ENCODE assay signal across 9 cellular contexts in genomic region chr6:158031191-158031444, GRCh38. TPM values are rescaled to one million over a fixed set of nuclear protein-coding genes. Genes with fewer than 3 reads are reported as not detected.
DNase-seq lines count a peak whose midpoint lies in the region; ATAC-seq, FAIRE-seq and TF ChIP-seq lines count a peak whose summit lies in the region.
"Had no signal": no experiment of that assay in that cellular context is flagged by ENCODE, and none has a peak within 500 bp of the region (broad histone marks: within the 10 kb centered on the region; RNA-seq: fewer than 3 reads in every experiment).

No MANE protein-coding gene starts in this region.

- H3K27me3 ChIP-seq in GM23338 (ENCODE audit: insufficient read depth) (no peaks in the 10 kb centered on the region), astrocyte (ENCODE audit: insufficient read depth, low read length) (no peaks in the 10 kb centered on the region)
- no peaks in the 10 kb centered on the region for H3K27me3 ChIP-seq in naive thymus-derived CD4-positive, alpha-beta T cell (ENCODE audit: control insufficient read depth in 2 of 2, insufficient read depth in 2 of 2, low read length in 2 of 2)
- H3K27me3 ChIP-seq: foreskin keratinocyte had no signal

- H3K9me3 ChIP-seq in A549 (no peaks in the 10 kb centered on the region), astrocyte (ENCODE audit: insufficient read depth, low read depth, low read length) (no peaks in the 10 kb centered on the region)
- H3K9me3 ChIP-seq in naive thymus-derived CD4-positive, alpha-beta T cell (ENCODE audit: control insufficient read depth in 2 of 3, low read length in 3 of 3), result no peaks in the 10 kb centered on the region

- H3K9ac ChIP-seq in astrocyte (ENCODE audit: low read length), result peak overlapping the region; percentile 78

- TF ChIP-seq RAD21 in A549 (conservative IDR thresholded peaks at IDR 0.05 in 1 of 2, IDR thresholded peaks at IDR 0.05 in 1 of 2), result no peak

- H3K79me2 ChIP-seq in GM23338 (replicated peaks; ENCODE audit: insufficient read depth) (no peaks in the 10 kb centered on the region), astrocyte (ENCODE audit: insufficient read depth, low read length) (peaks cover 87% of the 10 kb centered on the region)

- H3K4me3 Mint-ChIP-seq in GM23338 (no peak overlapping the region), astrocyte (ENCODE audit: unreplicated experiment) (peak overlapping the region; percentile 64)
- no peak overlapping the region for H3K4me3 Mint-ChIP-seq in naive thymus-derived CD4-positive, alpha-beta T cell

- peak overlapping the region; percentile 50; the same call in 1 of the 2 replicates for H3K27ac Mint-ChIP-seq in GM23338
- peak overlapping the region; percentile 34 for H3K27ac Mint-ChIP-seq in astrocyte (ENCODE audit: unreplicated experiment)
- peak overlapping the region in 8 of 9 donors; percentile 30 to 89 (median 77) for H3K27ac Mint-ChIP-seq in naive thymus-derived CD4-positive, alpha-beta T cell

- H3K4me2 ChIP-seq in A549 (peak overlapping the region; percentile 64), GM23338 (no peak overlapping the region), astrocyte (ENCODE audit: low read length) (peak overlapping the region; percentile 58)

- in situ Hi-C loops in KBM-7 (cut with MboI; ENCODE audit: low pct_unique_long_range_greater_than_20kb, low sequenced_read_pairs), result no loop called here

- H3K36me3 Mint-ChIP-seq in GM23338 (ENCODE audit: low read depth), result peaks cover 8% of the 10 kb centered on the region
- peaks cover 10% of the 10 kb centered on the region for H3K36me3 Mint-ChIP-seq in astrocyte (ENCODE audit: low read depth, unreplicated experiment)
- peaks cover 3 to 56% (median 34%) of the 10 kb centered on the region in 5 donors for H3K36me3 Mint-ChIP-seq in naive thymus-derived CD4-positive, alpha-beta T cell

- no peak for ATAC-seq in A549
- no peak for ATAC-seq in GM23338
- no peak for ATAC-seq in naive thymus-derived CD4-positive, alpha-beta T cell
- ATAC-seq in GM18517 (IDR thresholded peaks at IDR 0.05; ENCODE audit: unreplicated experiment), result no peak
- ATAC-seq in GM18498 (IDR thresholded peaks at IDR 0.05; ENCODE audit: unreplicated experiment), result no peak
- ATAC-seq: foreskin keratinocyte had no signal

- TF ChIP-seq POLR2A in A549 (IDR thresholded peaks at IDR 0.05; ENCODE audit: low read length), result no peak

- no peaks in the 10 kb centered on the region for H3K9me2 ChIP-seq in GM23338 (ENCODE audit: insufficient read depth)

- intact Hi-C loops in naive thymus-derived CD4-positive, alpha-beta T cell (cut with micrococcal nuclease), result no loop called here

- no peak for FAIRE-seq in A549 (lab: Jason Lieb, UNC)
- no peak for FAIRE-seq in astrocyte (lab: Jason Lieb, UNC)

- no peak overlapping the region for H3K4me3 ChIP-seq in A549
- no peak overlapping the region for H3K4me3 ChIP-seq in GM23338
- no peak overlapping the region for H3K4me3 ChIP-seq in astrocyte (ENCODE audit: insufficient read depth, low read depth, low read length)
- no peak overlapping the region for H3K4me3 ChIP-seq in naive thymus-derived CD4-positive, alpha-beta T cell (ENCODE audit: low read length)

- no peaks in the 10 kb centered on the region for H3F3A ChIP-seq in GM23338 (replicated peaks; ENCODE audit: low read depth)

- TF ChIP-seq CTCF in A549 (IDR thresholded peaks at IDR 0.05) (no peak), GM23338 (conservative IDR thresholded peaks at IDR 0.05; ENCODE audit: low read depth in 2 of 2) (no peak), astrocyte (IDR thresholded peaks at IDR 0.05; ENCODE audit: insufficient read depth, low read depth, low read length) (no peak)

- no peak for TF ChIP-seq EP300 in A549 (IDR thresholded peaks at IDR 0.05)

- H3K4me1 ChIP-seq in A549 (peaks cover 77% of the 10 kb centered on the region), GM23338 (ENCODE audit: insufficient read depth) (no peaks in the 10 kb centered on the region), astrocyte (ENCODE audit: insufficient read depth, low read length) (peaks cover 63% of the 10 kb centered on the region)
- peaks cover 18 to 25% of the 10 kb centered on the region in 2 donors for H3K4me1 ChIP-seq in naive thymus-derived CD4-positive, alpha-beta T cell (ENCODE audit: control insufficient read depth in 2 of 2, insufficient read depth in 2 of 2, low read length in 2 of 2)

- H3K36me3 ChIP-seq in GM23338 (ENCODE audit: insufficient read depth) (no peaks in the 10 kb centered on the region), astrocyte (ENCODE audit: insufficient read depth, low read length) (peaks cover 32% of the 10 kb centered on the region)
- peaks cover 0 to 38% (median 0%) of the 10 kb centered on the region in 3 experiments for H3K36me3 ChIP-seq in naive thymus-derived CD4-positive, alpha-beta T cell (ENCODE audit: control insufficient read depth in 2 of 3, insufficient read depth in 3 of 3, low read length in 3 of 3)

- H3K27me3 Mint-ChIP-seq in GM23338 (ENCODE audit: insufficient read depth, low read depth, poor library complexity) (peaks cover 16% of the 10 kb centered on the region), astrocyte (ENCODE audit: low read depth, unreplicated experiment) (no peaks in the 10 kb centered on the region)
- H3K27me3 Mint-ChIP-seq in naive thymus-derived CD4-positive, alpha-beta T cell, result no peaks in the 10 kb centered on the region

- CTCF ChIA-PET in A549 (lab: Yijun Ruan, JAX), result interaction anchor here (1.4 to 6.5 kb wide), 4 partner anchors 10 to 48 kb away, joined by 3 to 54 read pairs (median 4); no protein-coding TSS in a partner anchor
- CTCF ChIA-PET in naive thymus-derived CD4-positive, alpha-beta T cell (lab: Charles Lee), result interaction anchor here (0.6 to 1.4 kb wide), 3 partner anchors 40 to 185 kb away, joined by 3 read pairs; no protein-coding TSS in a partner anchor

- H3K27ac ChIP-seq in A549, result peak overlapping the region; percentile 92 to 94
- H3K27ac ChIP-seq in GM23338 (ENCODE audit: low read depth), result no peak overlapping the region
- H3K27ac ChIP-seq in astrocyte (ENCODE audit: low read depth, low read length), result peak overlapping the region; percentile 90
- H3K27ac ChIP-seq in naive thymus-derived CD4-positive, alpha-beta T cell (ENCODE audit: low read depth, low read length), result no peak overlapping the region
- H3K27ac ChIP-seq: foreskin keratinocyte had no signal

- POLR2A ChIA-PET in A549 (lab: Yijun Ruan, JAX), result no interaction called here
- POLR2A ChIA-PET in naive thymus-derived CD4-positive, alpha-beta T cell (lab: Charles Lee), result interaction anchor here (1.2 kb wide), 1 partner anchor 48 kb away, joined by 4 read pairs; no protein-coding TSS in a partner anchor

- DNase-seq in A549 (ENCODE audit: low read depth in 1 of 2, low spot score in 1 of 2), result no peak
- DNase-seq in GM23338 (ENCODE audit: low spot score), result no peak
- no peak for DNase-seq in astrocyte (ENCODE audit: low read depth)
- DNase-seq in naive thymus-derived CD4-positive, alpha-beta T cell, result no peak
- no peak for DNase-seq in NCI-H2171 treated with DMSO at 0.1 percent for 48 hours (lab: John Stamatoyannopoulos, UW)
- DNase-seq in KBM-7, result no peak
- DNase-seq: foreskin keratinocyte had no signal

- no peaks in the 10 kb centered on the region for H4K20me1 ChIP-seq in GM23338 (replicated peaks; ENCODE audit: insufficient read depth)
- H4K20me1 ChIP-seq in astrocyte (ENCODE audit: insufficient read depth, low read length), result no peaks in the 10 kb centered on the region

- WGBS in A549 (ENCODE audit: missing lambda C conversion rate), result 33% methylated on average over 4 of the region's 4 CpGs

- no peaks in the 10 kb centered on the region for H3K9me3 Mint-ChIP-seq in GM23338
- no peaks in the 10 kb centered on the region for H3K9me3 Mint-ChIP-seq in astrocyte (ENCODE audit: unreplicated experiment)
- H3K9me3 Mint-ChIP-seq in naive thymus-derived CD4-positive, alpha-beta T cell, result peaks cover 0 to 2% (median 0%) of the 10 kb centered on the region in 11 donors

- H2AFZ ChIP-seq in GM23338, result no peak overlapping the region
- no peak overlapping the region for H2AFZ ChIP-seq in astrocyte (ENCODE audit: low read depth, low read length)

- H3K4me1 Mint-ChIP-seq in GM23338, result peaks cover 31% of the 10 kb centered on the region
- peaks cover 32% of the 10 kb centered on the region for H3K4me1 Mint-ChIP-seq in astrocyte (ENCODE audit: low read depth, unreplicated experiment)
- H3K4me1 Mint-ChIP-seq in naive thymus-derived CD4-positive, alpha-beta T cell, result peaks cover 26 to 38% (median 36%) of the 10 kb centered on the region in 7 donors

TF ChIP-seq in A549, 52 proteins besides CTCF, POLR2A, EP300 and RAD21:
- TF ChIP-seq MYC (IDR thresholded peaks at IDR 0.05; ENCODE audit: borderline replicate concordance, low read length), result no peak
- TF ChIP-seq SMC3 (IDR thresholded peaks at IDR 0.05), result 0 out of 3 replicates have a peak, but pooled peaks have one; percentile 7
- no peak for TF ChIP-seq SREBF2 (IDR thresholded peaks at IDR 0.05)
- no peak for TF ChIP-seq CEBPB (IDR thresholded peaks at IDR 0.05)
- no peak for TF ChIP-seq TFCP2L1 (CRISPR knock-in tag; IDR thresholded peaks at IDR 0.05)
- TF ChIP-seq JUNB (IDR thresholded peaks at IDR 0.05), result no peak

RNA-seq across cellular contexts. Expression of gene SYNJ2, which starts 49.5 kb away (rescaled TPM):
- polyA plus RNA-seq in A549 (2011; rRNA removed) (22.3 and 24.7 TPM in 2 replicates), A549 (2017; fragmentation: RNase III; extraction: RNeasy Plus Mini Kit Qiagen cat#74134 plus additional on column Dnase treatment) (26.5 to 28.5 TPM (median 26.7 TPM) in 3 replicates), GM23338 (2016; fragmentation: Nextera tagmentation; extraction: Ambion mirVana) (2.5 and 2.8 TPM in 2 replicates)
- 28.9 and 30.2 TPM in 2 replicates for polyA plus RNA-seq in A549 (2012; cell fraction: cytosol; rRNA removed)
- polyA plus RNA-seq in A549 (2012; cell fraction: nucleus; rRNA removed), result 21.6 and 25.1 TPM in 2 replicates
- polyA minus RNA-seq in A549 (2011; rRNA and poly(A)+ RNA removed), result 31.0 and 31.9 TPM in 2 replicates
- total RNA-seq in GM23338 (2014; rRNA removed; shearing (Covaris generic)), result 5.6 and 8.4 TPM in 2 replicates
- total RNA-seq in astrocyte, result 28.4 and 31.8 TPM in 2 replicates
- total RNA-seq in naive thymus-derived CD4-positive, alpha-beta T cell, result 10 to 100 TPM; 22.4 to 36.6 (median 22.5) TPM
- polyA plus RNA-seq in naive thymus-derived CD4-positive, alpha-beta T cell, result 10 to 100 TPM; 12.0 to 18.0 TPM

Comparison
In these comparisons a context has a peak if more than half of its experiments do, and no peak if none do; other contexts are left out.
1. H3K27ac ChIP-seq: peak in A549 (2 of 2) and astrocyte (single experiment); none in GM23338 (single experiment) and naive thymus-derived CD4-positive, alpha-beta T cell (single experiment).
2. Peak in every context shown above with its lines, with median percentiles within 50 percentile points of each other: H3K27ac Mint-ChIP-seq.